7 cellular contexts compared by ENCODE assay signal in genomic region chr19:2041436-2041685, GRCh38. TPM values are rescaled to one million over a fixed set of nuclear protein-coding genes. Genes with fewer than 3 reads are reported as not detected.
A peak's percentile ranks its signal among the peaks of the same experiment; 100 is the strongest.
DNase-seq lines count a peak whose midpoint lies in the region; ATAC-seq, FAIRE-seq and TF ChIP-seq lines count a peak whose summit lies in the region.

No MANE protein-coding gene starts in this region.

- in situ Hi-C loops in G401 (cut with HindIII; ENCODE audit: low sequenced_read_pairs), result no loop called here

- H3K27me3 Mint-ChIP-seq in activated T-helper 17 cell treated with anti-CD3 and anti-CD28 coated beads, Interleukin-2, amount 50 U/mL, for 72 hours, result no peaks in the 10 kb centered on the region
- no peaks in the 10 kb centered on the region for H3K27me3 Mint-ChIP-seq in HFFc6 (ENCODE audit: insufficient read depth)

- no peaks in the 10 kb centered on the region for H3K9me3 Mint-ChIP-seq in activated T-helper 17 cell treated with anti-CD3 and anti-CD28 coated beads, Interleukin-2, amount 50 U/mL, for 72 hours
- 0 out of 2 replicates have a peak, but pooled peaks cover under 1% of the 10 kb centered on the region for H3K9me3 Mint-ChIP-seq in HFFc6

- H3K27ac Mint-ChIP-seq in activated T-helper 17 cell treated with anti-CD3 and anti-CD28 coated beads, Interleukin-2, amount 50 U/mL, for 72 hours, result peak overlapping the region; percentile 63
- H3K27ac Mint-ChIP-seq in HFFc6, result no peak overlapping the region

- dilution Hi-C loops in keratinocyte (cut with MboI; ENCODE audit: extremely low pct_ligation_motif_present, low sequenced_read_pairs), result no loop called here

- H3K36me3 Mint-ChIP-seq in activated T-helper 17 cell treated with anti-CD3 and anti-CD28 coated beads, Interleukin-2, amount 50 U/mL, for 72 hours (ENCODE audit: low read depth), result peaks cover 66% of the 10 kb centered on the region
- no peaks in the 10 kb centered on the region for H3K36me3 Mint-ChIP-seq in HFFc6 (ENCODE audit: low read depth)

- H4K20me1 ChIP-seq in keratinocyte (ENCODE audit: control insufficient read depth, extremely low read depth, insufficient read depth, low read length), result peaks cover 6% of the 10 kb centered on the region

- no peaks in the 10 kb centered on the region for H3K9me3 ChIP-seq in HUES64 (ENCODE audit: insufficient read depth, low read depth, low read length)
- H3K9me3 ChIP-seq in keratinocyte (ENCODE audit: control insufficient read depth, low read depth, low read length), result no peaks in the 10 kb centered on the region
- peaks cover 0 to under 1% (median 0%) of the 10 kb centered on the region in 5 donors for H3K9me3 ChIP-seq in subcutaneous abdominal adipose tissue (ENCODE audit: control insufficient read depth in 5 of 5, low read length in 5 of 5)

- no peaks in the 10 kb centered on the region for H3K4me1 Mint-ChIP-seq in activated T-helper 17 cell treated with anti-CD3 and anti-CD28 coated beads, Interleukin-2, amount 50 U/mL, for 72 hours
- no peaks in the 10 kb centered on the region for H3K4me1 Mint-ChIP-seq in HFFc6 (ENCODE audit: low read depth)

- H3K4me2 ChIP-seq in keratinocyte (ENCODE audit: control insufficient read depth, extremely low read depth, insufficient read depth, low read depth, low read length), result peak overlapping the region; percentile 67

- H3K27ac ChIP-seq in HUES64 (ENCODE audit: low read depth, low read length) (peak overlapping the region; percentile 74), keratinocyte (ENCODE audit: control insufficient read depth, insufficient read depth, low read length) (peak overlapping the region; percentile 88), subcutaneous abdominal adipose tissue (ENCODE audit: low read depth, low read length) (peak overlapping the region; percentile 91)

- FAIRE-seq in keratinocyte (lab: Jason Lieb, UNC), result no peak

- TF ChIP-seq CTCF in keratinocyte (optimal IDR thresholded peaks at IDR 0.05 in 1 of 3, IDR thresholded peaks at IDR 0.05 in 1 of 3, conservative IDR thresholded peaks at IDR 0.05 in 1 of 3; ENCODE audit: extremely low read depth in 1 of 3, insufficient read depth in 2 of 3, low read length in 3 of 3), result no peak
- no peak for TF ChIP-seq CTCF in HFFc6 (IDR thresholded peaks at IDR 0.05)

- peaks cover 53% of the 10 kb centered on the region for H3K36me3 ChIP-seq in HUES64 (ENCODE audit: insufficient read depth, low read length)
- peaks cover 35 to 49% of the 10 kb centered on the region in 2 experiments for H3K36me3 ChIP-seq in keratinocyte (ENCODE audit: control insufficient read depth in 2 of 2, extremely low read depth in 1 of 2, insufficient read depth in 2 of 2, low read length in 2 of 2)
- peaks cover 0 to 77% (median 68%) of the 10 kb centered on the region in 5 donors for H3K36me3 ChIP-seq in subcutaneous abdominal adipose tissue (ENCODE audit: control insufficient read depth in 5 of 5, insufficient read depth in 5 of 5, low read length in 5 of 5)

- H3K4me1 ChIP-seq in HUES64 (ENCODE audit: insufficient read depth, low read length) (peaks cover 13% of the 10 kb centered on the region), keratinocyte (ENCODE audit: control insufficient read depth, extremely low read depth, insufficient read depth, low read length) (peaks cover 17% of the 10 kb centered on the region), subcutaneous abdominal adipose tissue (ENCODE audit: control insufficient read depth in 5 of 5, insufficient read depth in 5 of 5, low read length in 5 of 5) (peaks cover 2 to 61% (median 57%) of the 10 kb centered on the region in 5 donors)

- no peaks in the 10 kb centered on the region for H3K27me3 ChIP-seq in HUES64 (ENCODE audit: insufficient read depth, low read length)
- no peaks in the 10 kb centered on the region for H3K27me3 ChIP-seq in keratinocyte (ENCODE audit: control insufficient read depth, extremely low read depth, insufficient read depth, low read length)
- H3K27me3 ChIP-seq in subcutaneous abdominal adipose tissue (ENCODE audit: control insufficient read depth in 5 of 5, insufficient read depth in 4 of 5, low read length in 5 of 5), result no peaks in the 10 kb centered on the region

- H3K79me2 ChIP-seq in keratinocyte (ENCODE audit: control insufficient read depth, insufficient read depth, low read length), result no peaks in the 10 kb centered on the region

- peak overlapping the region; percentile 66 for H3K4me3 Mint-ChIP-seq in activated T-helper 17 cell treated with anti-CD3 and anti-CD28 coated beads, Interleukin-2, amount 50 U/mL, for 72 hours
- H3K4me3 Mint-ChIP-seq in HFFc6, result no peak overlapping the region

- H3K4me3 ChIP-seq in HUES64 (ENCODE audit: low read length), result no peak overlapping the region
- H3K4me3 ChIP-seq in keratinocyte (ENCODE audit: control insufficient read depth in 2 of 3, extremely low read depth in 1 of 3, insufficient read depth in 2 of 3, low read depth in 1 of 3, low read length in 3 of 3), result peak overlapping the region in 2 of 3 experiments; percentile 31 to 43
- H3K4me3 ChIP-seq in subcutaneous abdominal adipose tissue (ENCODE audit: low read depth in 1 of 5, low read length in 5 of 5), result peak overlapping the region in 1 of 5 donors; percentile 40

- H2AFZ ChIP-seq in keratinocyte (ENCODE audit: control insufficient read depth, low read length), result no peak overlapping the region

- ATAC-seq in activated T-helper 17 cell treated with anti-CD3 and anti-CD28 coated beads, Interleukin-2, amount 50 U/mL, for 72 hours (replicated peaks), result no peak
- ATAC-seq in activated CD4-positive, CD25-positive, alpha-beta regulatory T cell treated with anti-CD3 and anti-CD28 coated beads, Interleukin-2, amount 50 U/mL, for 24 hours, result no peak

- no peaks in the 10 kb centered on the region for H3K9me1 ChIP-seq in keratinocyte (ENCODE audit: control insufficient read depth, extremely low read depth, insufficient read depth, low read length)

- WGBS in HUES64, result 93% methylated on average over 6 of the region's 6 CpGs

- DNase-seq in keratinocyte (ENCODE audit: low read depth, low spot score) (no peak), G401 (ENCODE audit: low spot score) (no peak), HFFc6 (no peak)

- H3K9ac ChIP-seq in HUES64 (ENCODE audit: low read depth, low read length) (peak overlapping the region; percentile 62; the same call in 1 of the 2 replicates), keratinocyte (ENCODE audit: control insufficient read depth, extremely low read depth, insufficient read depth, low read length) (peak overlapping the region; percentile 80), subcutaneous abdominal adipose tissue (ENCODE audit: low read length in 5 of 5) (peak overlapping the region in 2 of 5 donors; percentile 62 to 65)

RNA-seq across cellular contexts. Expression of gene MKNK2, which starts 9.7 kb away (rescaled TPM):
- 70.9 TPM for polyA plus RNA-seq in HUES64 (2013, experiment 1 of 2)
- polyA plus RNA-seq in HUES64 (2013, experiment 2 of 2), result 75.5 TPM
- 100 to 1,000 TPM; 280 to 525 TPM for total RNA-seq in activated T-helper 17 cell treated with anti-CD3 and anti-CD28 coated beads, Interleukin-2, amount 50 U/mL, for 72 hours
- polyA plus RNA-seq in keratinocyte, result 64.0 to 113 TPM (median 88.3 TPM) in 3 replicates
- 155 TPM for polyA plus RNA-seq in keratinocyte (2011; ENCODE audit: low read depth)
- polyA plus RNA-seq in keratinocyte (2011; cell fraction: cytosol; rRNA removed), result 54.2 and 95.8 TPM in 2 replicates
- 87.3 and 99.2 TPM in 2 replicates for polyA plus RNA-seq in keratinocyte (2011; cell fraction: nucleus; rRNA removed)
- polyA plus RNA-seq in keratinocyte (2012; ENCODE audit: low replicate concordance), result 101 and 231 TPM in 2 replicates
- polyA minus RNA-seq in keratinocyte, result 111 to 139 TPM (median 130 TPM) in 3 replicates
- 391 TPM for polyA minus RNA-seq in keratinocyte (2011; cell fraction: cytosol; rRNA and poly(A)+ RNA removed)
- 86.2 and 87.5 TPM in 2 replicates for polyA minus RNA-seq in keratinocyte (2011; cell fraction: nucleus; rRNA and poly(A)+ RNA removed)
- total RNA-seq in G401 (2014; rRNA removed; shearing (Covaris generic)), result 113 and 118 TPM in 2 replicates
- total RNA-seq in HFFc6 (2021; fragmentation: NEBNext Ultra II Directional; extraction: Animal tissue kit (Norgen Biotek cat#: 25700)), result 10 to 100 TPM; 61.5 to 82.9 (median 65.2) TPM

RNA-seq across cellular contexts. Expression of gene BTBD2, which starts 25.8 kb away (rescaled TPM):
- 70.5 TPM for polyA plus RNA-seq in HUES64 (2013, experiment 1 of 2)
- polyA plus RNA-seq in HUES64 (2013, experiment 2 of 2), result 86.5 TPM
- total RNA-seq in activated T-helper 17 cell treated with anti-CD3 and anti-CD28 coated beads, Interleukin-2, amount 50 U/mL, for 72 hours, result 10 to 100 TPM; 44.2 to 56.0 TPM
- 19.2 to 24.7 TPM (median 22.3 TPM) in 3 replicates for polyA plus RNA-seq in keratinocyte
- polyA plus RNA-seq in keratinocyte (2011; ENCODE audit: low read depth), result 8.6 TPM
- 11.0 and 32.9 TPM in 2 replicates for polyA plus RNA-seq in keratinocyte (2011; cell fraction: cytosol; rRNA removed)
- 14.9 and 23.3 TPM in 2 replicates for polyA plus RNA-seq in keratinocyte (2011; cell fraction: nucleus; rRNA removed)
- polyA plus RNA-seq in keratinocyte (2012; ENCODE audit: low replicate concordance), result 25.2 and 57.3 TPM in 2 replicates
- 17.0 to 54.3 TPM (median 18.8 TPM) in 3 replicates for polyA minus RNA-seq in keratinocyte
- 68.1 TPM for polyA minus RNA-seq in keratinocyte (2011; cell fraction: cytosol; rRNA and poly(A)+ RNA removed)
- 18.3 and 19.4 TPM in 2 replicates for polyA minus RNA-seq in keratinocyte (2011; cell fraction: nucleus; rRNA and poly(A)+ RNA removed)
- total RNA-seq in G401 (2014; rRNA removed; shearing (Covaris generic)), result 70.9 and 89.0 TPM in 2 replicates
- 10 to 100 TPM; 74.1 to 95.6 (median 84.7) TPM for total RNA-seq in HFFc6 (2021; fragmentation: NEBNext Ultra II Directional; extraction: Animal tissue kit (Norgen Biotek cat#: 25700))

RNA-seq across cellular contexts. Expression of gene MOB3A, which starts 54.8 kb away (rescaled TPM):
- polyA plus RNA-seq in HUES64 (2013, experiment 1 of 2), result 6.1 TPM
- polyA plus RNA-seq in HUES64 (2013, experiment 2 of 2), result 7.9 TPM
- total RNA-seq in activated T-helper 17 cell treated with anti-CD3 and anti-CD28 coated beads, Interleukin-2, amount 50 U/mL, for 72 hours, result 100 to 1,000 TPM; 271 to 387 TPM
- 24.1 to 61.8 TPM (median 34.2 TPM) in 3 replicates for polyA plus RNA-seq in keratinocyte
- 8.6 TPM for polyA plus RNA-seq in keratinocyte (2011; ENCODE audit: low read depth)
- 35.7 and 45.2 TPM in 2 replicates for polyA plus RNA-seq in keratinocyte (2011; cell fraction: cytosol; rRNA removed)
- 44.3 and 61.8 TPM in 2 replicates for polyA plus RNA-seq in keratinocyte (2011; cell fraction: nucleus; rRNA removed)
- polyA plus RNA-seq in keratinocyte (2012; ENCODE audit: low replicate concordance), result 20.9 and 52.4 TPM in 2 replicates
- polyA minus RNA-seq in keratinocyte, result 57.5 to 202 TPM (median 64.4 TPM) in 3 replicates
- polyA minus RNA-seq in keratinocyte (2011; cell fraction: cytosol; rRNA and poly(A)+ RNA removed), result 125 TPM
- polyA minus RNA-seq in keratinocyte (2011; cell fraction: nucleus; rRNA and poly(A)+ RNA removed), result 30.7 and 47.2 TPM in 2 replicates
- total RNA-seq in G401 (2014; rRNA removed; shearing (Covaris generic)), result 20.6 and 29.0 TPM in 2 replicates
- total RNA-seq in HFFc6 (2021; fragmentation: NEBNext Ultra II Directional; extraction: Animal tissue kit (Norgen Biotek cat#: 25700)), result 10 to 100 TPM; 47.1 to 52.6 (median 51.2) TPM

RNA-seq across cellular contexts. Expression of gene IZUMO4, which starts 55.4 kb away (rescaled TPM):
- polyA plus RNA-seq in HUES64 (2013, experiment 1 of 2), result 1.1 TPM
- polyA plus RNA-seq in HUES64 (2013, experiment 2 of 2), result 1.1 TPM
- 100 to 1,000 TPM in 1 of 2 donors, 10 to 100 TPM in 1; 13.9 to 143 TPM for total RNA-seq in activated T-helper 17 cell treated with anti-CD3 and anti-CD28 coated beads, Interleukin-2, amount 50 U/mL, for 72 hours
- 6.0 to 14.9 TPM (median 6.7 TPM) in 3 replicates for polyA plus RNA-seq in keratinocyte
- 1.8 TPM for polyA plus RNA-seq in keratinocyte (2011; ENCODE audit: low read depth)
- polyA plus RNA-seq in keratinocyte (2011; cell fraction: cytosol; rRNA removed), result 3.4 and 6.7 TPM in 2 replicates
- polyA plus RNA-seq in keratinocyte (2011; cell fraction: nucleus; rRNA removed), result 23.2 and 33.2 TPM in 2 replicates
- polyA plus RNA-seq in keratinocyte (2012; ENCODE audit: low replicate concordance), result 6.3 and 7.6 TPM in 2 replicates
- 5.0 to 8.4 TPM (median 7.2 TPM) in 3 replicates for polyA minus RNA-seq in keratinocyte
- polyA minus RNA-seq in keratinocyte (2011; cell fraction: cytosol; rRNA and poly(A)+ RNA removed), result 3.5 TPM
- polyA minus RNA-seq in keratinocyte (2011; cell fraction: nucleus; rRNA and poly(A)+ RNA removed), result 1.6 and 3.3 TPM in 2 replicates
- total RNA-seq in G401 (2014; rRNA removed; shearing (Covaris generic)), result 0.25 and 4.0 TPM in 2 replicates
- total RNA-seq in HFFc6 (2021; fragmentation: NEBNext Ultra II Directional; extraction: Animal tissue kit (Norgen Biotek cat#: 25700)), result 1 to 10 TPM in 5 of 6 experiments, under 1 TPM in 1; 0.68 to 1.9 (median 1.5) TPM
